In the genomic region with DNA sequence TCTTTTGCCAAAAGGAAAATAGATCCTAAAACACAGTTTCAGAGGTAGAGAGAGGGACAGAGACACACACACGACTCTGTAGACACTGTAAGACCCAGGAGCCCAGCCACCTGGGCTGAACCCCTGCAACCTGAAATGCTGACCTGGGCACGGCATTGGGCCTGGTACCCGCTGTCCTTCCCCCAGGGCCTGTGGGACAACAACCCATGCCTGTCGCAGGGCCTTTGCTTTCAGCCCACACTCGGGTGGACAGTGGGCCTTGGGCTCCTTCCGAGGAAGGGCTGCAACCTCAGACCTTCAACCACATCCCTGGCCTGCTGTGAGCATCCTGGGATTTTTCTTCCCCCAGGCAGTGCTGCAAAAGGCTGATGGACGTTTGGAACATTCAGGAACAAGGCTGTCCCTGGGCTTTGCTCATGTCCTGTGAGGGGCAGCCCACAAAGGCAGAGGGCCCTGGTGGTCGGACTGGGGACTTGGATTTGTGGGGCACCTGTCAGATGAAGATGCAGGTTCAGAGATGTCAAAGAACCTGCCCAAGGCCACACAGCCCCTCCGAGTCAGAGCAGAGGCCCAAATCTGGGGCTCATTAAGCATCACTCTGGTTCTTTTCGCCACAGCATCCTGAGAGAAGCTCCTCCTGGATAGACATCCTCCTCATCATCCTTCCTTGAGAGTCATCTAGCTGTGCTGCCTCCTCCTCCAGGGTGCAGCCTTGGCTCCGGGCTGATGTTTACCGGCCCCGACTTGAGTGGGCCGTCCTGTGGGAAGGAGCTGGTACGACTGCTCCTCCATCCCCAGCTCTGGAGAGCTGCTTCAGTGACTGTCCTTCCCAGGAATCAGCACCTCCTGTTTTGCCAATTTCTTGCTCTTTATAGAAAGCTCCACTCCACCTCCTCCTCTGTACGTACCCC, we compare ENCODE assay signal across 1 cellular context.
TF ChIP-seq lines count a peak whose summit lies in the region.

No MANE protein-coding gene starts in this region.

TF ChIP-seq in HepG2, 621 proteins besides CTCF, POLR2A, EP300 and RAD21:
- TF ChIP-seq, protein P1, sequence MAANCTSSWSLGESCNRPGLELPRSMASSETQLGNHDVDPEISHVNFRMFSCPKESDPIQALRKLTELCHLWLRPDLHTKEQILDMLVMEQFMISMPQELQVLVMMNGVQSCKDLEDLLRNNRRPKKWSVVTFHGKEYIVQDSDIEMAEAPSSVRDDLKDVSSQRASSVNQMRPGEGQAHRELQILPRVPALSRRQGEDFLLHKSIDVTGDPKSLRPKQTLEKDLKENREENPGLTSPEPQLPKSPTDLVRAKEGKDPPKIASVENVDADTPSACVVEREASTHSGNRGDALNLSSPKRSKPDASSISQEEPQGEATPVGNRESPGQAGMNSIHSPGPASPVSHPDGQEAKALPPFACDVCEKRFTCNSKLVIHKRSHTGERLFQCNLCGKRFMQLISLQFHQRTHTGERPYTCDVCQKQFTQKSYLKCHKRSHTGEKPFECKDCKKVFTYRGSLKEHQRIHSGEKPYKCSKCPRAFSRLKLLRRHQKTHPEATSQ (CRISPR knock-in tag; IDR thresholded peaks at IDR 0.05; ENCODE audit: borderline replicate concordance): no peak
- TF ChIP-seq ZNF768 (CRISPR knock-in tag; IDR thresholded peaks at IDR 0.05): peak; percentile 80
- no peak for TF ChIP-seq ZNF878 (CRISPR knock-in tag; IDR thresholded peaks at IDR 0.05)
